ENCODE assay signal across 13 cellular contexts in genomic region chr4:152265149-152265621, GRCh38.
DNase-seq lines count a peak whose midpoint lies in the region; ATAC-seq and TF ChIP-seq lines count a peak whose summit lies in the region.
"Had no signal": no experiment of that assay in that cellular context is flagged by ENCODE, and none has a peak within 500 bp of the region (broad histone marks: within the 10 kb centered on the region; RNA-seq: fewer than 3 reads in every experiment).

No MANE protein-coding gene starts in this region.

- no peaks in the 10 kb centered on the region for H4K20me1 ChIP-seq in osteoblast (ENCODE audit: insufficient read depth, low read length)

- no peaks in the 10 kb centered on the region for H3K36me3 Mint-ChIP-seq in T-helper 2 cell treated with Interferon-gamma antibody and Interleukin-4, amounts not matched to agents 5 μg/mL and 100 μg/mL, for 36 hours (ENCODE audit: low read depth)

- H3K4me1 ChIP-seq in osteoblast (ENCODE audit: insufficient read depth, low read length): peaks cover 3% of the 10 kb centered on the region

- no peak overlapping the region for H3K27ac ChIP-seq in osteoblast (ENCODE audit: low read depth, low read length)
- H3K27ac ChIP-seq: vagina had no signal

- peaks cover under 1% of the 10 kb centered on the region for H3K9me3 Mint-ChIP-seq in T-helper 2 cell treated with Interferon-gamma antibody and Interleukin-4, amounts not matched to agents 5 μg/mL and 100 μg/mL, for 36 hours
- H3K9me3 Mint-ChIP-seq: activated T-helper 17 cell treated with anti-CD3 and anti-CD28 coated beads, Interleukin-2, amount 50 U/mL, for 72 hours had no signal

- peak; percentile 78 for DNase-seq in DMS53 treated with DMSO at 0.1 percent for 48 hours (lab: John Stamatoyannopoulos, UW; ENCODE audit: unreplicated experiment)
- DNase-seq in NCI-H526 treated with DMSO at 0.1 percent for 48 hours (lab: John Stamatoyannopoulos, UW): peak; percentile 12
- DNase-seq in choroid plexus epithelial cell (ENCODE audit: low read depth): peak; percentile 77
- no peak for DNase-seq in osteoblast (ENCODE audit: insufficient read length, low spot score, missing footprints)
- no peak for DNase-seq in GM19238 (ENCODE audit: insufficient read length, low spot score)
- no peak for DNase-seq in T-helper 2 cell treated with Interferon-gamma antibody and Interleukin-4, amounts not matched to agents 5 μg/mL and 100 μg/mL, for 36 hours (ENCODE audit: low spot score)
- DNase-seq in NCI-H1436 (lab: John Stamatoyannopoulos, UW): no peak
- DNase-seq: esophagus squamous epithelium; NCI-H1930; stimulated activated CD4-positive, alpha-beta T cell treated with anti-CD3 and anti-CD28 coated beads, Interleukin-1b, Interleukin-23, amount 100 ng/mL, for 48 hours had no signal

- no peak overlapping the region for H3K27ac Mint-ChIP-seq in T-helper 2 cell treated with Interferon-gamma antibody and Interleukin-4, amounts not matched to agents 5 μg/mL and 100 μg/mL, for 36 hours
- H3K27ac Mint-ChIP-seq: activated T-helper 17 cell treated with anti-CD3 and anti-CD28 coated beads, Interleukin-2, amount 50 U/mL, for 72 hours had no signal

- no peaks in the 10 kb centered on the region for H3K27me3 ChIP-seq in osteoblast (ENCODE audit: insufficient read depth, low read length)
- H3K27me3 ChIP-seq: esophagus squamous epithelium, vagina had no signal

- no peaks in the 10 kb centered on the region for H3K9me3 ChIP-seq in osteoblast (ENCODE audit: low read depth, low read length)
- H3K9me3 ChIP-seq: esophagus squamous epithelium, vagina had no signal

- no peaks in the 10 kb centered on the region for H3K36me3 ChIP-seq in osteoblast (ENCODE audit: insufficient read depth, low read length)
- H3K36me3 ChIP-seq: esophagus squamous epithelium, vagina had no signal

- TF ChIP-seq CTCF in choroid plexus epithelial cell (conservative IDR thresholded peaks at IDR 0.05; ENCODE audit: low read depth, low read length) (no peak), osteoblast (IDR thresholded peaks at IDR 0.05; ENCODE audit: extremely low read depth, low read depth, low read length) (no peak)

- no peak overlapping the region for H2AFZ ChIP-seq in osteoblast (ENCODE audit: low read length)

- H3K27me3 Mint-ChIP-seq in T-helper 2 cell treated with Interferon-gamma antibody and Interleukin-4, amounts not matched to agents 5 μg/mL and 100 μg/mL, for 36 hours (ENCODE audit: low read depth): peaks cover 11% of the 10 kb centered on the region
- H3K27me3 Mint-ChIP-seq: activated T-helper 17 cell treated with anti-CD3 and anti-CD28 coated beads, Interleukin-2, amount 50 U/mL, for 72 hours had no signal

- H3K4me2 ChIP-seq in osteoblast (ENCODE audit: insufficient read depth, low read length): peak overlapping the region; percentile 40

- no peak for ATAC-seq in HG02870 (IDR thresholded peaks at IDR 0.05; ENCODE audit: unreplicated experiment)
- ATAC-seq: activated T-helper 17 cell treated with anti-CD3 and anti-CD28 coated beads, Interleukin-2, amount 50 U/mL, for 72 hours had no signal

- no peak overlapping the region for H3K4me3 Mint-ChIP-seq in T-helper 2 cell treated with Interferon-gamma antibody and Interleukin-4, amounts not matched to agents 5 μg/mL and 100 μg/mL, for 36 hours
- H3K4me3 Mint-ChIP-seq: activated T-helper 17 cell treated with anti-CD3 and anti-CD28 coated beads, Interleukin-2, amount 50 U/mL, for 72 hours had no signal

- peaks cover 4% of the 10 kb centered on the region for H3K4me1 Mint-ChIP-seq in T-helper 2 cell treated with Interferon-gamma antibody and Interleukin-4, amounts not matched to agents 5 μg/mL and 100 μg/mL, for 36 hours (ENCODE audit: low read depth)
- H3K4me1 Mint-ChIP-seq: activated T-helper 17 cell treated with anti-CD3 and anti-CD28 coated beads, Interleukin-2, amount 50 U/mL, for 72 hours had no signal

- H3K79me2 ChIP-seq in osteoblast (ENCODE audit: insufficient read depth, low read length): no peaks in the 10 kb centered on the region

- H3K4me3 ChIP-seq in choroid plexus epithelial cell (ENCODE audit: low read depth, low read length) (no peak overlapping the region), osteoblast (ENCODE audit: insufficient read depth, low read length) (no peak overlapping the region)
- H3K4me3 ChIP-seq: esophagus squamous epithelium, vagina had no signal

Comparison
In these comparisons a context has a peak if more than half of its experiments do, and no peak if none do; other contexts are left out.
1. DNase-seq: peak in DMS53 treated with DMSO at 0.1 percent for 48 hours (single experiment), NCI-H526 treated with DMSO at 0.1 percent for 48 hours (single experiment) and choroid plexus epithelial cell (single experiment); none in osteoblast (single experiment), GM19238 (single experiment), T-helper 2 cell treated with Interferon-gamma antibody and Interleukin-4, amounts not matched to agents 5 μg/mL and 100 μg/mL, for 36 hours (single experiment) and NCI-H1436 (single experiment).